32 cellular contexts compared by ENCODE assay signal in genomic region chr6:27674882-27675281, GRCh38.
"Had no signal": no experiment of that assay in that cellular context is flagged by ENCODE, and none has a peak within 500 bp of the region (broad histone marks: within the 10 kb centered on the region; RNA-seq: fewer than 3 reads in every experiment).

No MANE protein-coding gene starts in this region.

- H3K4me3 ChIP-seq: adrenal gland, body of pancreas, colonic mucosa, esophagus squamous epithelium, gastroesophageal sphincter, heart right ventricle, hepatocyte had no signal

- H3K4me1 ChIP-seq: adrenal gland, body of pancreas, gastroesophageal sphincter had no signal

- H3K4me2 ChIP-seq: hepatocyte had no signal

- H3K79me2 ChIP-seq: hepatocyte had no signal

- H3K9me3 ChIP-seq: adrenal gland, colonic mucosa, gastroesophageal sphincter, heart right ventricle had no signal

- H2AFZ ChIP-seq: hepatocyte had no signal

- ATAC-seq: activated CD4-positive, CD25-positive, alpha-beta regulatory T cell treated with anti-CD3 and anti-CD28 coated beads, Interleukin-2, amount 50 U/mL, for 24 hours; activated CD8-positive, alpha-beta memory T cell treated with anti-CD3 and anti-CD28 coated beads, Interleukin-2, amount 10 ng/mL, durations not matched to agents 7 days and 5 days; activated CD8-positive, alpha-beta T cell treated with anti-CD3 and anti-CD28 coated beads for 36 hours; activated naive CD8-positive, alpha-beta T cell treated with anti-CD3 and anti-CD28 coated beads, Interleukin-2, amount 50 U/mL, for 24 hours; body of pancreas; gastroesophageal sphincter; heart right ventricle had no signal

- DNase-seq: activated B cell treated with CpG ODN at 0.5 μM for 24 hours; activated CD4-positive, alpha-beta T cell treated with anti-CD3 and anti-CD28 coated beads for 48 hours; activated CD4-positive, alpha-beta T cell treated with anti-CD3 and anti-CD28 coated beads, Interleukin-2, amount 50 U/mL, for 1 hour; activated CD4-positive, alpha-beta T cell treated with anti-CD3 and anti-CD28 coated beads, Interleukin-2, amount 50 U/mL, for 48 hours; activated CD8-positive, alpha-beta memory T cell treated with anti-CD3 and anti-CD28 coated beads, Interleukin-2, amount 10 ng/mL, durations not matched to agents 7 days and 5 days; activated CD8-positive, alpha-beta memory T cell treated with anti-CD3 and anti-CD28 coated beads, Interleukin-2, amount 50 U/mL, for 4 hours; activated CD8-positive, alpha-beta T cell treated with anti-CD3 and anti-CD28 coated beads for 36 hours; activated effector memory CD4-positive, alpha-beta T cell treated with anti-CD3 and anti-CD28 coated beads, Interleukin-2, amount 50 U/mL, for 16 hours; activated naive CD4-positive, alpha-beta T cell treated with anti-CD3 and anti-CD28 coated beads for 36 hours; activated naive CD8-positive, alpha-beta T cell treated with anti-CD3 and anti-CD28 coated beads for 36 hours; activated naive CD8-positive, alpha-beta T cell treated with anti-CD3 and anti-CD28 coated beads, Interleukin-2, amount 50 U/mL, for 24 hours; activated T-cell treated with anti-CD3 and anti-CD28 coated beads, Interleukin-2, amount 50 U/mL, for 1 hour; activated T-cell treated with anti-CD3 and anti-CD28 coated beads, Interleukin-2, amount 50 U/mL, for 48 hours; adrenal gland; amygdala; aorta; body of pancreas; caudate nucleus; cerebellar nuclear complex; colonic mucosa; effector CD8-positive, alpha-beta T cell; esophagus squamous epithelium; foreskin melanocyte; heart right ventricle; T1000; WERI-Rb-1 had no signal

- H3K27ac ChIP-seq: adrenal gland, body of pancreas, colonic mucosa, epithelial cell of prostate, esophagus squamous epithelium, gastroesophageal sphincter, heart right ventricle, hepatocyte, WERI-Rb-1 had no signal

- FAIRE-seq: endometrium, endothelial cell of umbilical vein had no signal

- H3K36me3 ChIP-seq: adrenal gland, colonic mucosa, esophagus squamous epithelium, gastroesophageal sphincter, heart right ventricle, WERI-Rb-1 had no signal
